Comparison of ENCODE assay signal across 17 cellular contexts in the genomic region with DNA sequence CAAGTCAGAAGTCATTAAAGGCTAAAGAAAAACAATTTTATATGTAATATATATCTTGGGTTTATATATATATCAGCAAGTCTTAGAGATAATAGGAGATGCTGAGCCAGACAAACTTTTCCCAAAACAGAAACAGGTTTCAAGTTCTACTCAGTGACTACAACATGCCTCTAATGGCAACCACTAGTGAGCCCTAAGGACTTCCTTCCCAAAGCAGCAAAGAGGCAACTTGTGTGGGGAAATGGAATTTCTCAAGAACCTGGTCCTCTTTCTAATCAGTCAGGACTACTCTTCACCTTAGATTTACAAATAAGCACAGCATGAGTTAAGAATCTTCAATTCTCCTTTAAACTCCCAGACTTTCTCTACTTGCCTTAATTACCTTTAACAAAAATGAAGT. TPM values are rescaled to one million over a fixed set of nuclear protein-coding genes. Genes with fewer than 3 reads are reported as not detected.
A peak's percentile ranks its signal among the peaks of the same experiment; 100 is the strongest.
DNase-seq lines count a peak whose midpoint lies in the region; ATAC-seq and TF ChIP-seq lines count a peak whose summit lies in the region.
"Had no signal": no experiment of that assay in that cellular context is flagged by ENCODE, and none has a peak within 500 bp of the region (broad histone marks: within the 10 kb centered on the region; RNA-seq: fewer than 3 reads in every experiment).

No MANE protein-coding gene starts in this region.

- peak overlapping the region; percentile 42 for H3K4me3 Mint-ChIP-seq in activated naive CD4-positive, alpha-beta T cell treated with anti-CD3 and anti-CD28 coated beads, Interleukin-2, amount 50 U/mL, for 24 hours
- no peak overlapping the region for H3K4me3 Mint-ChIP-seq in activated naive CD4-positive, alpha-beta T cell treated with anti-CD3 and anti-CD28 coated beads for 36 hours
- peak overlapping the region; percentile 24 to 70 (median 55) for H3K4me3 Mint-ChIP-seq in T-cell

- intact Hi-C loops in activated naive CD4-positive, alpha-beta T cell treated with anti-CD3 and anti-CD28 coated beads for 36 hours (cut with micrococcal nuclease), result no loop called here
- intact Hi-C loops in upper lobe of right lung (cut with DNase I), result no loop called here

- POLR2A ChIA-PET in T-cell (lab: Charles Lee), result interaction anchor here (0.5 to 0.7 kb wide), 2 partner anchors 18 to 599 kb away, joined by 3 to 4 read pairs; a partner anchor contains a TSS

- no peaks in the 10 kb centered on the region for H3K9me3 ChIP-seq in upper lobe of right lung
- H3K9me3 ChIP-seq: MG63 had no signal

- no peak for TF ChIP-seq CTCF in fibroblast of villous mesenchyme (IDR thresholded peaks at IDR 0.05; ENCODE audit: insufficient read depth, low read depth, low read length)
- no peak for TF ChIP-seq CTCF in upper lobe of right lung (IDR thresholded peaks at IDR 0.05)

- no peaks in the 10 kb centered on the region for H3K9me3 Mint-ChIP-seq in activated naive CD4-positive, alpha-beta T cell treated with anti-CD3 and anti-CD28 coated beads, Interleukin-2, amount 50 U/mL, for 24 hours
- no peaks in the 10 kb centered on the region for H3K9me3 Mint-ChIP-seq in activated naive CD4-positive, alpha-beta T cell treated with anti-CD3 and anti-CD28 coated beads for 36 hours
- H3K9me3 Mint-ChIP-seq in T-cell, result no peaks in the 10 kb centered on the region

- H3K4me3 ChIP-seq in fibroblast of villous mesenchyme (ENCODE audit: low read depth, low read length), result no peak overlapping the region
- H3K4me3 ChIP-seq in upper lobe of right lung, result no peak overlapping the region
- H3K4me3 ChIP-seq: MG63, skin epidermis had no signal

- H3K27me3 Mint-ChIP-seq in activated naive CD4-positive, alpha-beta T cell treated with anti-CD3 and anti-CD28 coated beads, Interleukin-2, amount 50 U/mL, for 24 hours, result no peaks in the 10 kb centered on the region
- H3K27me3 Mint-ChIP-seq in activated naive CD4-positive, alpha-beta T cell treated with anti-CD3 and anti-CD28 coated beads for 36 hours (ENCODE audit: low read depth), result no peaks in the 10 kb centered on the region
- H3K27me3 Mint-ChIP-seq in T-cell, result no peaks in the 10 kb centered on the region

- CTCF ChIA-PET in activated naive CD4-positive, alpha-beta T cell treated with anti-CD3 and anti-CD28 coated beads for 36 hours (lab: Charles Lee), result no interaction called here
- CTCF ChIA-PET in T-cell (lab: Charles Lee), result interaction anchor here in 1 of 2 donors (0.7 kb wide), 1 partner anchor 25 kb away, joined by 3 read pairs; no protein-coding TSS in a partner anchor

- no peaks in the 10 kb centered on the region for H3K27me3 ChIP-seq in upper lobe of right lung
- H3K27me3 ChIP-seq: foreskin keratinocyte, MG63 had no signal

- peaks cover 41% of the 10 kb centered on the region for H3K4me1 ChIP-seq in upper lobe of right lung

- H3K36me3 ChIP-seq in upper lobe of right lung, result no peaks in the 10 kb centered on the region

- DNase-seq in activated naive CD4-positive, alpha-beta T cell treated with anti-CD3 and anti-CD28 coated beads for 36 hours, result no peak
- DNase-seq in T-cell (no peak), fibroblast of villous mesenchyme (ENCODE audit: low read depth) (peak; percentile 27), upper lobe of right lung (no peak), putamen (ENCODE audit: low spot score) (no peak), ecto neural progenitor cell (ENCODE audit: low spot score) (no peak)
- DNase-seq: activated CD4-positive, CD25-positive, alpha-beta regulatory T cell treated with anti-CD3 and anti-CD28 coated beads, Interleukin-2, amount 50 U/mL, for 72 hours; activated effector memory CD4-positive, alpha-beta T cell treated with Interleukin-2 at 50 U/mL for 16 hours; effector CD4-positive, alpha-beta T cell; foreskin keratinocyte; NCI-H2081; NCI-H69; occipital lobe had no signal

- peaks cover 4% of the 10 kb centered on the region for H3K36me3 Mint-ChIP-seq in activated naive CD4-positive, alpha-beta T cell treated with anti-CD3 and anti-CD28 coated beads, Interleukin-2, amount 50 U/mL, for 24 hours
- peaks cover 9% of the 10 kb centered on the region for H3K36me3 Mint-ChIP-seq in activated naive CD4-positive, alpha-beta T cell treated with anti-CD3 and anti-CD28 coated beads for 36 hours (ENCODE audit: low read depth)
- peaks cover 33% of the 10 kb centered on the region for H3K36me3 Mint-ChIP-seq in T-cell

- ATAC-seq in T-cell (replicated peaks in 1 of 4) (no peak), upper lobe of right lung (peak; percentile 70), GM21367 (IDR thresholded peaks at IDR 0.05; ENCODE audit: unreplicated experiment) (no peak)
- ATAC-seq: foreskin keratinocyte had no signal

- H3K4me1 Mint-ChIP-seq in activated naive CD4-positive, alpha-beta T cell treated with anti-CD3 and anti-CD28 coated beads, Interleukin-2, amount 50 U/mL, for 24 hours, result peaks cover 76% of the 10 kb centered on the region
- peaks cover 69% of the 10 kb centered on the region for H3K4me1 Mint-ChIP-seq in activated naive CD4-positive, alpha-beta T cell treated with anti-CD3 and anti-CD28 coated beads for 36 hours (ENCODE audit: low read depth)
- H3K4me1 Mint-ChIP-seq in T-cell, result peaks cover 74 to 80% (median 76%) of the 10 kb centered on the region in 3 donors

- H3K27ac Mint-ChIP-seq in activated naive CD4-positive, alpha-beta T cell treated with anti-CD3 and anti-CD28 coated beads, Interleukin-2, amount 50 U/mL, for 24 hours, result no peak overlapping the region
- H3K27ac Mint-ChIP-seq in activated naive CD4-positive, alpha-beta T cell treated with anti-CD3 and anti-CD28 coated beads for 36 hours, result no peak overlapping the region
- H3K27ac Mint-ChIP-seq in T-cell, result peak overlapping the region; percentile 22 to 39

- H3K27ac ChIP-seq in upper lobe of right lung, result no peak overlapping the region
- H3K27ac ChIP-seq: foreskin keratinocyte had no signal

RNA-seq across cellular contexts. Expression of a gene that starts 17.6 kb away (rescaled TPM):
- 10 to 100 TPM; 22.1 to 22.9 TPM for total RNA-seq in activated naive CD4-positive, alpha-beta T cell treated with anti-CD3 and anti-CD28 coated beads for 36 hours
- total RNA-seq in T-cell (10 to 100 TPM; 61.0 to 92.3 (median 71.2) TPM), fibroblast of villous mesenchyme (9.0 and 14.7 TPM in 2 replicates), upper lobe of right lung (49.7 TPM)

Comparison
In these comparisons a context has a peak if more than half of its experiments do, and no peak if none do; other contexts are left out.
1. H3K27ac Mint-ChIP-seq: peak in T-cell (2 of 2); none in activated naive CD4-positive, alpha-beta T cell treated with anti-CD3 and anti-CD28 coated beads, Interleukin-2, amount 50 U/mL, for 24 hours (single experiment) and activated naive CD4-positive, alpha-beta T cell treated with anti-CD3 and anti-CD28 coated beads for 36 hours (single experiment).